ENCODE assay signal across 1 cellular context in genomic region chr16:10122546-10122945, GRCh38.
TF ChIP-seq lines count a peak whose summit lies in the region.

No MANE protein-coding gene starts in this region.

TF ChIP-seq in SK-N-SH treated with all-trans-retinoic acid at 6 μM for 48 hours, 23 proteins besides CTCF, POLR2A, EP300 and RAD21 (continued from another document):
- TF ChIP-seq CSRNP3 (CRISPR knock-in tag; IDR thresholded peaks at IDR 0.05) (no peak), ZC3H10 (CRISPR knock-in tag; IDR thresholded peaks at IDR 0.05) (no peak), TSHZ2 (CRISPR knock-in tag; IDR thresholded peaks at IDR 0.05) (no peak), ARNTL (CRISPR knock-in tag; IDR thresholded peaks at IDR 0.05; ENCODE audit: borderline replicate concordance, low read depth) (no peak), GLIS3 (CRISPR knock-in tag; IDR thresholded peaks at IDR 0.05) (no peak), CREB5 (CRISPR knock-in tag; IDR thresholded peaks at IDR 0.05; ENCODE audit: low read depth) (no peak)
